ENCODE assay signal across 8 cellular contexts in the genomic region with DNA sequence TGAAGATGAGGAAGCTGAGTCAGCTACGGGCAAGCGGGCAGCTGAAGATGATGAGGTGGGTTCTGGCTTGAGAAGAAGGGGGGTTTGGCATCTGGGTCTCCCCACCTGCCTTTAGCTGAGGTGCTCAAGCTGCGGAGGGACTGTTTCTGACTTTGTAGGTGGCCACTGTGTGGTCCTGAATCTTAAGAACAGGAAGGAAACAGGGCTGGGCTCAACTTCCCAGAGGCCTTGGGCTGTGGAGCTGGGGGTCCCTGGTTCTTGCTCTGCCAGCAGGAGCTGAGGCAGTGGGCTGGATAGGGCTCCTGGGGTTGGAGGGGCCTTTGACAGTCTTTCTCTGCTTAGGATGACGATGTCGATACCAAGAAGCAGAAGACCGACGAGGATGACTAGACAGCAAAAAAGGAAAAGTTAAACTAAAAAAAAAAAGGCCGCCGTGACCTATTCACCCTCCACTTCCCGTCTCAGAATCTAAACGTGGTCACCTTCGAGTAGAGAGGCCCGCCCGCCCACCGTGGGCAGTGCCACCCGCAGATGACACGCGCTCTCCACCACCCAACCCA. TPM values are rescaled to one million over a fixed set of nuclear protein-coding genes. Genes with fewer than 3 reads are reported as not detected.
DNase-seq lines count a peak whose midpoint lies in the region; ATAC-seq, FAIRE-seq and TF ChIP-seq lines count a peak whose summit lies in the region.
"Not testable (repeated sequence)": the region's sequence is repeated elsewhere in the genome, so short reads cannot be mapped to it uniquely, and the experiment has no call there.

No MANE protein-coding gene starts in this region.

- not testable (repeated sequence) for H3K9me1 ChIP-seq in K562 (ENCODE audit: control insufficient read depth, insufficient read depth, low read length)

- POLR2A ChIA-PET in Panc1 (lab: Charles Lee) = not testable (repeated sequence)
- POLR2A ChIA-PET in K562 (lab: Yijun Ruan, JAX) = interaction anchor here (0.6 kb wide), 1 partner anchor 19 kb away, joined by 4 read pairs; no protein-coding TSS in a partner anchor
- POLR2A ChIA-PET in naive thymus-derived CD4-positive, alpha-beta T cell (lab: Charles Lee) = interaction anchor here (0.6 to 6.0 kb wide), 11 partner anchors 9 to 259 kb away, joined by 3 to 80 read pairs (median 11); no protein-coding TSS in a partner anchor

- H3K79me2 ChIP-seq in GM23338 (replicated peaks; ENCODE audit: insufficient read depth) (peaks cover 54% of the 10 kb centered on the region), K562 (ENCODE audit: control insufficient read depth, insufficient read depth, low read length) (peaks cover 50% of the 10 kb centered on the region)

- intact Hi-C loops in Panc1 (cut with micrococcal nuclease; ENCODE audit: unreplicated experiment); K562 (cut with micrococcal nuclease); naive thymus-derived CD4-positive, alpha-beta T cell (cut with micrococcal nuclease): not testable (repeated sequence)
- intact Hi-C loops in upper lobe of right lung (cut with DNase I) = loop anchor here (5.0 kb wide), 2 partner anchors 35 to 100 kb away; no protein-coding TSS in a partner anchor

- peak overlapping the region; percentile 100 for H3K4me2 ChIP-seq in GM23338
- not testable (repeated sequence) for H3K4me2 ChIP-seq in K562 (ENCODE audit: insufficient read depth, low read length)

- H3K9ac ChIP-seq in K562 (ENCODE audit: insufficient read depth in 1 of 2, low read depth in 2 of 2, low read length in 2 of 2) = peak overlapping the region; percentile 92 to 99; a peak in 3 of 4 replicates

- H3K27me3 Mint-ChIP-seq in GM23338 (ENCODE audit: insufficient read depth, low read depth, poor library complexity) = peaks cover 64% of the 10 kb centered on the region
- not testable (repeated sequence) for H3K27me3 Mint-ChIP-seq in naive thymus-derived CD4-positive, alpha-beta T cell

- peaks cover 49% of the 10 kb centered on the region for H3F3A ChIP-seq in GM23338 (replicated peaks; ENCODE audit: low read depth)

- CTCF ChIA-PET in Panc1 (lab: Charles Lee); K562 (lab: Yijun Ruan, JAX; ENCODE audit: low intra/inter-chr PET ratio): not testable (repeated sequence)
- CTCF ChIA-PET in naive thymus-derived CD4-positive, alpha-beta T cell (lab: Charles Lee) = interaction anchor here (0.6 to 12.1 kb wide), 5 partner anchors 9 to 103 kb away, joined by 3 to 475 read pairs (median 5); no protein-coding TSS in a partner anchor

- not testable (repeated sequence) for TF ChIP-seq POLR2A in K562 (conservative IDR thresholded peaks at IDR 0.05)

- not testable (repeated sequence) for H3K9me3 ChIP-seq in Panc1 (ENCODE audit: control insufficient read depth, insufficient read depth, low read depth, low read length); K562 (replicated peaks; ENCODE audit: control insufficient read depth, insufficient read depth, low read depth, low read length); naive thymus-derived CD4-positive, alpha-beta T cell (ENCODE audit: control insufficient read depth in 2 of 3, low read length in 3 of 3); upper lobe of right lung

- TF ChIP-seq EP300 in K562 (IDR thresholded peaks at IDR 0.05; ENCODE audit: low read length) = not testable (repeated sequence)

- H4K20me1 ChIP-seq in GM23338 (replicated peaks; ENCODE audit: insufficient read depth) (peaks cover 17% of the 10 kb centered on the region), K562 (replicated peaks; ENCODE audit: control insufficient read depth, insufficient read depth, low read length) (peaks cover 45% of the 10 kb centered on the region)

- not testable (repeated sequence) for ATAC-seq in GM23338; Panc1; K562; naive thymus-derived CD4-positive, alpha-beta T cell; upper lobe of right lung

- not testable (repeated sequence) for H3K9me2 ChIP-seq in GM23338 (ENCODE audit: insufficient read depth)

- TF ChIP-seq RAD21 in K562 (CRISPR knock-in tag; conservative IDR thresholded peaks at IDR 0.05 in 1 of 2, IDR thresholded peaks at IDR 0.05 in 1 of 2) = not testable (repeated sequence)

- not testable (repeated sequence) for BruUV-seq in Panc1 (replicated peaks; lab: Mats Ljungman, UMichigan); K562 (replicated peaks; lab: Mats Ljungman, UMichigan)

- peaks cover 29% of the 10 kb centered on the region for H3K36me3 ChIP-seq in GM23338 (ENCODE audit: insufficient read depth)
- H3K36me3 ChIP-seq in Panc1 (ENCODE audit: control insufficient read depth, insufficient read depth, low read length) = peaks cover 14% of the 10 kb centered on the region
- peaks cover 30% of the 10 kb centered on the region for H3K36me3 ChIP-seq in K562 (ENCODE audit: control insufficient read depth, insufficient read depth, low read length)
- H3K36me3 ChIP-seq in naive thymus-derived CD4-positive, alpha-beta T cell (ENCODE audit: control insufficient read depth in 2 of 3, insufficient read depth in 3 of 3, low read length in 3 of 3) = peaks cover 12 to 49% (median 15%) of the 10 kb centered on the region in 3 experiments
- H3K36me3 ChIP-seq in upper lobe of right lung = peaks cover 22% of the 10 kb centered on the region

- not testable (repeated sequence) for H2AFZ ChIP-seq in GM23338; K562 (ENCODE audit: low read depth, low read length)

- H3K4me3 Mint-ChIP-seq in GM23338 = peak overlapping the region; percentile 90
- H3K4me3 Mint-ChIP-seq in naive thymus-derived CD4-positive, alpha-beta T cell = peak overlapping the region; percentile 83 to 99 (median 92)

- not testable (repeated sequence) for FAIRE-seq in K562 (lab: Jason Lieb, UNC)

- H3K4me1 ChIP-seq in GM23338 (ENCODE audit: insufficient read depth) (peaks cover 31% of the 10 kb centered on the region), Panc1 (ENCODE audit: control insufficient read depth, insufficient read depth, low read length) (peaks cover 44% of the 10 kb centered on the region), K562 (replicated peaks in 1 of 2; ENCODE audit: control insufficient read depth in 2 of 2, insufficient read depth in 2 of 2, low read length in 2 of 2) (peaks cover 32 to 71% of the 10 kb centered on the region in 2 experiments; a peak in 4 of 5 replicates), upper lobe of right lung (peaks cover 25% of the 10 kb centered on the region)
- peaks cover 28 to 34% of the 10 kb centered on the region in 2 donors for H3K4me1 ChIP-seq in naive thymus-derived CD4-positive, alpha-beta T cell (ENCODE audit: control insufficient read depth in 2 of 2, insufficient read depth in 2 of 2, low read length in 2 of 2)

- in situ Hi-C loops in Panc1 (cut with HindIII; ENCODE audit: low pct_unique_long_range_greater_than_20kb, low sequenced_read_pairs) = not testable (repeated sequence)
- in situ Hi-C loops in K562 (cut with MboI) = loop anchor here (5.0 kb wide), 2 partner anchors 35 to 105 kb away; no protein-coding TSS in a partner anchor

- not testable (repeated sequence) for TF ChIP-seq CTCF in GM23338 (conservative IDR thresholded peaks at IDR 0.05; ENCODE audit: low read depth in 2 of 2); Panc1 (IDR thresholded peaks at IDR 0.05); K562 (IDR thresholded peaks at IDR 0.05 in 2 of 3, conservative IDR thresholded peaks at IDR 0.05 in 1 of 3; ENCODE audit: insufficient read depth in 2 of 3, low read depth in 1 of 3, low read length in 3 of 3); fibroblast of the aortic adventitia (IDR thresholded peaks at IDR 0.05; ENCODE audit: insufficient read depth, low read length); upper lobe of right lung (IDR thresholded peaks at IDR 0.05)

- peaks cover 43% of the 10 kb centered on the region for H3K4me1 Mint-ChIP-seq in GM23338
- peaks cover 30 to 49% (median 35%) of the 10 kb centered on the region in 7 donors for H3K4me1 Mint-ChIP-seq in naive thymus-derived CD4-positive, alpha-beta T cell

- H3K9me3 Mint-ChIP-seq in GM23338 = peaks cover 25% of the 10 kb centered on the region
- peaks cover 0 to 18% (median 0%) of the 10 kb centered on the region in 11 donors for H3K9me3 Mint-ChIP-seq in naive thymus-derived CD4-positive, alpha-beta T cell

- not testable (repeated sequence) for H3K27me3 ChIP-seq in GM23338 (ENCODE audit: insufficient read depth); Panc1 (ENCODE audit: control insufficient read depth, insufficient read depth, low read length); K562 (ENCODE audit: control insufficient read depth in 2 of 2, insufficient read depth in 2 of 2, low read length in 2 of 2); naive thymus-derived CD4-positive, alpha-beta T cell (ENCODE audit: control insufficient read depth in 2 of 2, insufficient read depth in 2 of 2, low read length in 2 of 2); upper lobe of right lung

- peaks cover 59% of the 10 kb centered on the region for H3K36me3 Mint-ChIP-seq in GM23338 (ENCODE audit: low read depth)
- peaks cover 10 to 32% (median 24%) of the 10 kb centered on the region in 5 donors for H3K36me3 Mint-ChIP-seq in naive thymus-derived CD4-positive, alpha-beta T cell

- H3K27ac ChIP-seq in GM23338 (ENCODE audit: low read depth) (peak overlapping the region; percentile 99), Panc1 (ENCODE audit: low read length) (peak overlapping the region; percentile 77), K562 (ENCODE audit: extremely low read depth, low read depth, low read length) (peak overlapping the region; percentile 91; the same call in 2 of the 3 replicates), upper lobe of right lung (peak overlapping the region; percentile 99)
- H3K27ac ChIP-seq in naive thymus-derived CD4-positive, alpha-beta T cell (ENCODE audit: low read depth, low read length) = peak overlapping the region; percentile 95

- not testable (repeated sequence) for DNase-seq in GM23338 (ENCODE audit: low spot score); Panc1 (ENCODE audit: low read depth, low spot score); K562 (ENCODE audit: extremely low read depth in 1 of 4, low spot score in 3 of 4); fibroblast of the aortic adventitia (ENCODE audit: low read depth); upper lobe of right lung
- DNase-seq in activated CD8-positive, alpha-beta memory T cell treated with anti-CD3 and anti-CD28 coated beads, Interleukin-2, amount 50 U/mL, for 4 hours = peak; percentile 54
- DNase-seq in naive thymus-derived CD4-positive, alpha-beta T cell = peak in 8 of 9 donors; percentile 15 to 59 (median 36)
- peak; percentile 57 for DNase-seq in stimulated activated CD4-positive, alpha-beta T cell treated with anti-CD3 and anti-CD28 coated beads, Interleukin-4, amount 100 ng/mL, for 1 hour

- 69% methylated on average over 5 of the region's 18 CpGs for WGBS in K562 (ENCODE audit: insufficient coverage, low coverage, missing lambda C conversion rate)

- H3K4me3 ChIP-seq in GM23338 = peak overlapping the region; percentile 88
- peak overlapping the region; percentile 75 to 89 for H3K4me3 ChIP-seq in Panc1 (ENCODE audit: low read depth in 2 of 2, low read length in 2 of 2)
- H3K4me3 ChIP-seq in K562 = not testable (repeated sequence)
- peak overlapping the region; percentile 76 for H3K4me3 ChIP-seq in fibroblast of the aortic adventitia (ENCODE audit: low read depth, low read length)
- peak overlapping the region; percentile 90 for H3K4me3 ChIP-seq in naive thymus-derived CD4-positive, alpha-beta T cell (ENCODE audit: low read length)
- H3K4me3 ChIP-seq in upper lobe of right lung = peak overlapping the region; percentile 99

- H3K27ac Mint-ChIP-seq in GM23338 = peak overlapping the region; percentile 96
- peak overlapping the region; percentile 89 to 98 (median 95) for H3K27ac Mint-ChIP-seq in naive thymus-derived CD4-positive, alpha-beta T cell

RNA-seq across cellular contexts. Expression of gene PTMA, which starts 4.2 kb away (rescaled TPM):
- total RNA-seq in GM23338 (2014; rRNA removed; shearing (Covaris generic)) = 1,861 and 2,007 TPM in 2 replicates
- polyA plus RNA-seq in GM23338 (2016; fragmentation: Nextera tagmentation; extraction: Ambion mirVana) (8,990 and 10,188 TPM in 2 replicates), K562 (2011; rRNA removed) (323 and 429 TPM in 2 replicates), K562 (2014; fragmentation: Illumina TruSeq; extraction: Trizol) (2,277 and 2,322 TPM in 2 replicates), K562 (2014; fragmentation: Nextera tagmentation; extraction: Ambion mirVana) (1,000 to 10,000 TPM; 1,265 to 1,905 TPM), K562 (2014; rRNA removed) (1,557 and 1,903 TPM in 2 replicates)
- total RNA-seq in Panc1 (2021; ENCODE audit: unreplicated experiment) (1,390 TPM), K562 (2014; rRNA removed) (1,354 and 1,439 TPM in 2 replicates), K562 (2014; rRNA removed; fragmentation: Illumina TruSeq; extraction: Trizol) (1,578 and 1,698 TPM in 2 replicates), K562 (2015; rRNA removed; fragmentation: Illumina TruSeq; extraction: Trizol) (1,925 and 1,943 TPM in 2 replicates), K562 (2021) (1,166 and 1,193 TPM in 2 replicates), fibroblast of the aortic adventitia (ENCODE audit: low replicate concordance) (893 and 2,614 TPM in 2 replicates), upper lobe of right lung (744 TPM)
- 1,958 TPM for polyA plus RNA-seq in Panc1 (2012; ENCODE audit: insufficient read length)
- 105 and 138 TPM in 2 replicates for total RNA-seq in K562 (2011; cell fraction: chromatin; rRNA removed; ENCODE audit: low replicate concordance)
- total RNA-seq in K562 (2011; cell fraction: nucleolus; rRNA removed) = 82.0 and 91.6 TPM in 2 replicates
- total RNA-seq in K562 (2011; cell fraction: nucleoplasm; rRNA removed) = 112 and 117 TPM in 2 replicates
- 269 and 283 TPM in 2 replicates for polyA plus RNA-seq in K562 (2011; cell fraction: cytosol; rRNA removed)
- polyA plus RNA-seq in K562 (2011; cell fraction: nucleus; rRNA removed) = 236 and 242 TPM in 2 replicates
- 643 and 1,309 TPM in 2 replicates for polyA plus RNA-seq in K562 (2012)
- polyA minus RNA-seq in K562 (2011; rRNA and poly(A)+ RNA removed) = 500 and 593 TPM in 2 replicates
- 402 and 486 TPM in 2 replicates for polyA minus RNA-seq in K562 (2011; cell fraction: cytosol; rRNA and poly(A)+ RNA removed)
- polyA minus RNA-seq in K562 (2011; cell fraction: nucleus; rRNA and poly(A)+ RNA removed) = 80.0 and 144 TPM in 2 replicates
- total RNA-seq in naive thymus-derived CD4-positive, alpha-beta T cell = 1,000 to 10,000 TPM; 1,211 to 1,988 (median 1,290) TPM
- 1,000 to 10,000 TPM; 1,543 to 2,051 TPM for polyA plus RNA-seq in naive thymus-derived CD4-positive, alpha-beta T cell
